In genomic region chr11:71813481-71814355, GRCh38 we compare ENCODE assay signal across 8 cellular contexts. TPM values are rescaled to one million over a fixed set of nuclear protein-coding genes. Genes with fewer than 3 reads are reported as not detected.
A peak's percentile ranks its signal among the peaks of the same experiment; 100 is the strongest.
DNase-seq lines count a peak whose midpoint lies in the region; ATAC-seq and TF ChIP-seq lines count a peak whose summit lies in the region.
"Not testable (repeated sequence)": the region's sequence is repeated elsewhere in the genome, so short reads cannot be mapped to it uniquely, and the experiment has no call there.

No MANE protein-coding gene starts in this region.

- H3K36me3 Mint-ChIP-seq in CD4-positive, alpha-beta memory T cell; WTC11; neural crest cell (ENCODE audit: low read depth): not testable (repeated sequence)

- not testable (repeated sequence) for H3K9me3 ChIP-seq in CD4-positive, alpha-beta memory T cell (ENCODE audit: control insufficient read depth in 1 of 2, low read length in 2 of 2)

- peak overlapping the region in 1 of 2 donors; percentile 53 for H3K4me3 ChIP-seq in CD4-positive, alpha-beta memory T cell (ENCODE audit: low read length in 2 of 2)
- H3K4me3 ChIP-seq in HFF-Myc (replicated peaks; ENCODE audit: low read depth, low read length) (peak overlapping the region; percentile 46), astrocyte of the cerebellum (ENCODE audit: low read depth, low read length) (peak overlapping the region; percentile 45)

- CTCF ChIA-PET in CD4-positive, alpha-beta memory T cell (lab: Charles Lee; ENCODE audit: partially characterized antibody) = interaction anchor here (1.5 to 4.6 kb wide), 4 partner anchors 12 to 21 kb away, joined by 3 to 23 read pairs (median 10); no protein-coding TSS in a partner anchor
- CTCF ChIA-PET in WTC11 (lab: Charles Lee) = interaction anchor here (0.6 to 0.8 kb wide), 2 partner anchors 13 to 50 kb away, joined by 3 to 9 read pairs; no protein-coding TSS in a partner anchor

- peak; percentile 82 to 88 (median 85) for DNase-seq in CD4-positive, alpha-beta memory T cell
- DNase-seq in HFF-Myc (ENCODE audit: extremely low read depth, low read depth) = not testable (repeated sequence)
- DNase-seq in NCI-H510A (lab: John Stamatoyannopoulos, UW) (peak; percentile 67), WTC11 (ENCODE audit: low spot score) (peak; percentile 89), astrocyte of the cerebellum (ENCODE audit: low read depth) (peak; percentile 40), Right ventricle myocardium superior (peak; percentile 87), neural crest cell (ENCODE audit: low read depth, low spot score) (peak; percentile 76)
- peak; percentile 47 to 66 for DNase-seq in stimulated activated CD8-positive, alpha-beta memory T cell treated with anti-CD3 and anti-CD28 coated beads, Interleukin-4, amount 100 ng/mL, for 1 hour (ENCODE audit: low read depth in 2 of 2, low spot score in 1 of 2)

- not testable (repeated sequence) for H3K36me3 ChIP-seq in CD4-positive, alpha-beta memory T cell (ENCODE audit: insufficient read depth, low read length)

- TF ChIP-seq CTCF in HFF-Myc (IDR thresholded peaks at IDR 0.05; ENCODE audit: low read depth, low read length, missing control alignments) (peak; percentile 70), WTC11 (IDR thresholded peaks at IDR 0.05) (peak; percentile 69; the same call in 1 of the 2 replicates), astrocyte of the cerebellum (IDR thresholded peaks at IDR 0.05; ENCODE audit: low read depth, low read length, missing control alignments) (peak; percentile 74), neural crest cell (conservative IDR thresholded peaks at IDR 0.05) (peak; percentile 69)

- peak overlapping the region; percentile 45 to 96 (median 91) for H3K27ac Mint-ChIP-seq in CD4-positive, alpha-beta memory T cell
- H3K27ac Mint-ChIP-seq in WTC11; neural crest cell (ENCODE audit: unreplicated experiment): not testable (repeated sequence)

- peak overlapping the region; percentile 63 for H3K27ac ChIP-seq in CD4-positive, alpha-beta memory T cell (ENCODE audit: low read depth, low read length)

- H3K4me1 Mint-ChIP-seq in CD4-positive, alpha-beta memory T cell; WTC11; neural crest cell: not testable (repeated sequence)

- intact Hi-C loops in CD4-positive, alpha-beta memory T cell (cut with micrococcal nuclease) = loop anchor here (1.0 to 2.0 kb wide), 4 partner anchors 13 to 115 kb away; partner anchors contain the start of genes RNF121 and XNDC1N
- intact Hi-C loops in Right ventricle myocardium superior (cut with DNase I) = not testable (repeated sequence)

- POLR2A ChIA-PET in CD4-positive, alpha-beta memory T cell (lab: Charles Lee; ENCODE audit: partially characterized antibody) = interaction anchor here (0.6 to 1.3 kb wide), 5 partner anchors 13 to 114 kb away, joined by 3 to 4 read pairs (median 3); partner anchors contain the start of gene XNDC1N
- POLR2A ChIA-PET in WTC11 (lab: Charles Lee) = not testable (repeated sequence)

- in situ Hi-C loops in astrocyte of the cerebellum (cut with HindIII; ENCODE audit: low sequenced_read_pairs) = not testable (repeated sequence)

- H3K27me3 ChIP-seq in CD4-positive, alpha-beta memory T cell (ENCODE audit: insufficient read depth, low read length) = not testable (repeated sequence)

- H3K27me3 Mint-ChIP-seq in CD4-positive, alpha-beta memory T cell; WTC11 (ENCODE audit: low read depth); neural crest cell (ENCODE audit: low read depth): not testable (repeated sequence)

- not testable (repeated sequence) for H3K9me3 Mint-ChIP-seq in CD4-positive, alpha-beta memory T cell; WTC11; neural crest cell

- H3K4me1 ChIP-seq in CD4-positive, alpha-beta memory T cell (ENCODE audit: insufficient read depth, low read length) = not testable (repeated sequence)

- peak overlapping the region; percentile 59 to 89 (median 88) for H3K4me3 Mint-ChIP-seq in CD4-positive, alpha-beta memory T cell
- peak overlapping the region; percentile 61 for H3K4me3 Mint-ChIP-seq in WTC11
- H3K4me3 Mint-ChIP-seq in neural crest cell = peak overlapping the region; percentile 75

- peak; percentile 53 for ATAC-seq in WTC11
- not testable (repeated sequence) for ATAC-seq in Right ventricle myocardium superior (ENCODE audit: poor library complexity)

TF ChIP-seq in WTC11, 78 proteins besides CTCF, POLR2A, EP300 and RAD21:
- TF ChIP-seq HMGXB4 (CRISPR knock-in tag; IDR thresholded peaks at IDR 0.05) = peak; percentile 60; the same call in 1 of the 2 replicates
- TF ChIP-seq MAX (CRISPR knock-in tag; IDR thresholded peaks at IDR 0.05) = peak; percentile 27; the same call in 1 of the 2 replicates

RNA-seq across cellular contexts. Expression of gene DEFB108B, which starts 19.3 kb away (rescaled TPM):
- total RNA-seq in CD4-positive, alpha-beta memory T cell = not detected
- not detected for polyA plus RNA-seq in CD4-positive, alpha-beta memory T cell
- not detected in 3 replicates for total RNA-seq in WTC11 (2021)
- total RNA-seq in Right ventricle myocardium superior = not detected
- not detected in 2 replicates for total RNA-seq in neural crest cell
